13 cellular contexts compared by ENCODE assay signal in genomic region chr2:85813211-85813977, GRCh38. TPM values are rescaled to one million over a fixed set of nuclear protein-coding genes. Genes with fewer than 3 reads are reported as not detected.
DNase-seq lines count a peak whose midpoint lies in the region; ATAC-seq, FAIRE-seq and TF ChIP-seq lines count a peak whose summit lies in the region.
"Had no signal": no experiment of that assay in that cellular context is flagged by ENCODE, and none has a peak within 500 bp of the region (broad histone marks: within the 10 kb centered on the region; RNA-seq: fewer than 3 reads in every experiment).

No MANE protein-coding gene starts in this region.

- TF ChIP-seq EP300 in A549 (IDR thresholded peaks at IDR 0.05), result no peak

- no peak overlapping the region for H4K91ac ChIP-seq in neuronal stem cell (ENCODE audit: low read depth, low read length, poor library complexity)

- no peak overlapping the region for H3K23ac ChIP-seq in neuronal stem cell (ENCODE audit: low read depth, low read length, poor library complexity)

- no peaks in the 10 kb centered on the region for H3K79me2 ChIP-seq in DND-41 (ENCODE audit: insufficient read depth, low read length)

- peak overlapping the region; percentile 66 for H2AK5ac ChIP-seq in neuronal stem cell (ENCODE audit: low read depth, low read length)

- H3K4me3 ChIP-seq in A549, result no peak overlapping the region
- no peak overlapping the region for H3K4me3 ChIP-seq in DND-41 (ENCODE audit: low read depth in 1 of 2, low read length in 2 of 2)
- H3K4me3 ChIP-seq in neuronal stem cell (ENCODE audit: low read length in 2 of 2), result no peak overlapping the region
- no peak overlapping the region for H3K4me3 ChIP-seq in pancreas
- H3K4me3 ChIP-seq: BLaER1, GM23248, PC-9 had no signal

- H3K9ac ChIP-seq in DND-41 (ENCODE audit: low read depth, low read length) (no peak overlapping the region), neuronal stem cell (ENCODE audit: low read depth, low read length, poor library complexity) (peak overlapping the region; percentile 33)
- H3K9ac ChIP-seq: BLaER1, GM23248 had no signal

- 92% methylated on average over 7 of the region's 7 CpGs for WGBS in A549 (ENCODE audit: missing lambda C conversion rate)
- WGBS in neuronal stem cell (ENCODE audit: extremely low coverage in 2 of 2, insufficient read length in 2 of 2, insufficient replicate concordance in 1 of 2), 2 donors, result no CpG with 5 or more reads among the region's 7 CpGs
- WGBS in pancreas, 2 donors, result 75 to 81% methylated on average over 7 of the region's 7 CpGs

- H3K9me3 ChIP-seq in A549 (no peaks in the 10 kb centered on the region), DND-41 (ENCODE audit: insufficient read depth, low read length, severe bottlenecking) (no peaks in the 10 kb centered on the region), neuronal stem cell (replicated peaks in 1 of 2; ENCODE audit: control insufficient read depth in 2 of 2, insufficient read depth in 1 of 2, low read depth in 1 of 2, low read length in 2 of 2) (no peaks in the 10 kb centered on the region), pancreas (no peaks in the 10 kb centered on the region)
- H3K9me3 ChIP-seq: BLaER1 had no signal

- H3K27me3 ChIP-seq in DND-41 (ENCODE audit: insufficient read depth, low read length, poor library complexity), result peaks cover 2% of the 10 kb centered on the region
- no peaks in the 10 kb centered on the region for H3K27me3 ChIP-seq in neuronal stem cell (ENCODE audit: control insufficient read depth in 3 of 3, insufficient read depth in 3 of 3, low read depth in 1 of 3, low read length in 3 of 3)
- no peaks in the 10 kb centered on the region for H3K27me3 ChIP-seq in pancreas

- no peaks in the 10 kb centered on the region for H4K20me1 ChIP-seq in DND-41 (ENCODE audit: insufficient read depth, low read length)
- H4K20me1 ChIP-seq: BLaER1 had no signal

- H2BK12ac ChIP-seq in neuronal stem cell (ENCODE audit: low read length), result no peak overlapping the region

- no peak for TF ChIP-seq POLR2A in A549 (IDR thresholded peaks at IDR 0.05; ENCODE audit: low read length)

- H3K27ac Mint-ChIP-seq in brain, result peak overlapping the region in 3 of 5 experiments; percentile 35 to 86 (median 41)
- H3K27ac Mint-ChIP-seq: CD4-positive, alpha-beta T cell; H9 had no signal

- ATAC-seq in A549 (peak in 1 of 2 experiments; percentile 4; a peak in 2 of 6 replicates), DND-41 (ENCODE audit: insufficient read depth, low read depth) (no peak), pancreas (no peak), HG02763 (IDR thresholded peaks at IDR 0.05; ENCODE audit: unreplicated experiment) (no peak)

- in situ Hi-C loops in KBM-7 (cut with MboI; ENCODE audit: low pct_unique_long_range_greater_than_20kb, low sequenced_read_pairs), result loop anchor here (10.0 kb wide), 1 partner anchor 79 kb away; no protein-coding TSS in a partner anchor

- peak overlapping the region; percentile 47; the same call in 1 of the 2 replicates for H2AFZ ChIP-seq in DND-41 (ENCODE audit: low read depth, low read length)
- no peak overlapping the region for H2AFZ ChIP-seq in neuronal stem cell (ENCODE audit: low read length)
- H2AFZ ChIP-seq: GM23248, PC-9 had no signal

- no peaks in the 10 kb centered on the region for H3K36me3 ChIP-seq in DND-41 (ENCODE audit: insufficient read depth, low read length)
- no peaks in the 10 kb centered on the region for H3K36me3 ChIP-seq in neuronal stem cell (replicated peaks in 1 of 2; ENCODE audit: control insufficient read depth in 2 of 2, insufficient read depth in 2 of 2, low read length in 2 of 2)
- no peaks in the 10 kb centered on the region for H3K36me3 ChIP-seq in pancreas
- H3K36me3 ChIP-seq: BLaER1 had no signal

- H2BK5ac ChIP-seq in neuronal stem cell (ENCODE audit: low read length), result no peak overlapping the region

- CTCF ChIA-PET in A549 (lab: Yijun Ruan, JAX), result interaction anchor here (0.6 to 35.1 kb wide), 65 partner anchors 10 to 455 kb away, joined by 3 to 1675 read pairs (median 5); partner anchors contain the start of genes ATOH8 and GNLY

- no peak for TF ChIP-seq RAD21 in A549 (conservative IDR thresholded peaks at IDR 0.05 in 1 of 2, IDR thresholded peaks at IDR 0.05 in 1 of 2)

- FAIRE-seq in A549 (lab: Jason Lieb, UNC) (no peak), pancreas (lab: Jason Lieb, UNC) (no peak)

- H3K4me1 ChIP-seq in A549 (peaks cover 24% of the 10 kb centered on the region), DND-41 (ENCODE audit: insufficient read depth, low read length) (no peaks in the 10 kb centered on the region), neuronal stem cell (ENCODE audit: control insufficient read depth in 2 of 2, insufficient read depth in 1 of 2, low read depth in 1 of 2, low read length in 2 of 2) (peaks cover 0 to 3% of the 10 kb centered on the region in 2 donors), pancreas (no peaks in the 10 kb centered on the region)
- H3K4me1 ChIP-seq: BLaER1 had no signal

- peaks cover 7% of the 10 kb centered on the region for H3K27me3 Mint-ChIP-seq in brain

- TF ChIP-seq CTCF in A549 (IDR thresholded peaks at IDR 0.05) (no peak), DND-41 (IDR thresholded peaks at IDR 0.05; ENCODE audit: borderline replicate concordance, extremely low read depth, low read length, poor library complexity, severe bottlenecking) (no peak), brain (conservative IDR thresholded peaks at IDR 0.05) (no peak), pancreas (IDR thresholded peaks at IDR 0.05) (no peak)

- no peak overlapping the region for H4K8ac ChIP-seq in neuronal stem cell (ENCODE audit: low read depth, low read length)

- H3K4me3 Mint-ChIP-seq in brain, result no peak overlapping the region
- H3K4me3 Mint-ChIP-seq: CD4-positive, alpha-beta T cell had no signal

- DNase-seq in A549 (ENCODE audit: low read depth in 1 of 2, low spot score in 1 of 2), result no peak
- no peak for DNase-seq in DND-41
- no peak for DNase-seq in neuronal stem cell (ENCODE audit: low spot score)
- no peak for DNase-seq in KBM-7
- DNase-seq in NCI-H2107 (lab: John Stamatoyannopoulos, UW), result no peak
- DNase-seq in pancreas, result no peak

- H3K4me2 ChIP-seq in A549 (no peak overlapping the region), DND-41 (ENCODE audit: insufficient read depth, low read length) (no peak overlapping the region), neuronal stem cell (ENCODE audit: insufficient read depth, low read length, poor library complexity, severe bottlenecking) (no peak overlapping the region)
- H3K4me2 ChIP-seq: BLaER1, PC-9 had no signal

- H3K4me1 Mint-ChIP-seq in brain, result peaks cover 18% of the 10 kb centered on the region

- peak overlapping the region; percentile 68 for H3K18ac ChIP-seq in neuronal stem cell (ENCODE audit: low read length)

- no peaks in the 10 kb centered on the region for H3K9me3 Mint-ChIP-seq in brain
- H3K9me3 Mint-ChIP-seq: CD4-positive, alpha-beta T cell; H9 had no signal

- no peaks in the 10 kb centered on the region for H3K79me1 ChIP-seq in neuronal stem cell (ENCODE audit: low read depth, low read length)

- no peaks in the 10 kb centered on the region for H3K36me3 Mint-ChIP-seq in brain

- H3K14ac ChIP-seq in neuronal stem cell (ENCODE audit: low read length), result no peak overlapping the region

- intact Hi-C loops in pancreas (cut with DNase I), result loop anchor here in 2 of 3 donors (5.0 kb wide), 3 partner anchors 61 to 81 kb away; partner anchors contain the start of gene ATOH8 (in 1 of the 2)

- H3K27ac ChIP-seq in A549 (peak overlapping the region; percentile 52 to 71), DND-41 (ENCODE audit: low read length) (no peak overlapping the region), neuronal stem cell (replicated peaks; ENCODE audit: low read length) (no peak overlapping the region), pancreas (no peak overlapping the region)
- H3K27ac ChIP-seq: BLaER1, GM23248, PC-9 had no signal

- no peak overlapping the region for H3K4ac ChIP-seq in neuronal stem cell (ENCODE audit: low read length)

- no peak overlapping the region for H2BK15ac ChIP-seq in neuronal stem cell (ENCODE audit: low read length)

- H2BK120ac ChIP-seq in neuronal stem cell (ENCODE audit: low read depth, low read length), result no peak overlapping the region

- POLR2A ChIA-PET in A549 (lab: Yijun Ruan, JAX), result no interaction called here

TF ChIP-seq in A549, 52 proteins besides CTCF, POLR2A, EP300 and RAD21:
- no peak for TF ChIP-seq HES2 (IDR thresholded peaks at IDR 0.05)
- no peak for TF ChIP-seq MAFK (IDR thresholded peaks at IDR 0.05; ENCODE audit: partially characterized antibody)
TF ChIP-seq in A549: peak in this region for 0.

RNA-seq across cellular contexts. Expression of gene ATOH8, which starts 59.6 kb away (rescaled TPM):
- 1.8 and 2.6 TPM in 2 replicates for polyA plus RNA-seq in A549 (2011; rRNA removed)
- polyA plus RNA-seq in A549 (2012; cell fraction: cytosol; rRNA removed), result 13.2 and 22.4 TPM in 2 replicates
- 19.3 and 20.6 TPM in 2 replicates for polyA plus RNA-seq in A549 (2012; cell fraction: nucleus; rRNA removed)
- polyA plus RNA-seq in A549 (2017; fragmentation: RNase III; extraction: RNeasy Plus Mini Kit Qiagen cat#74134 plus additional on column Dnase treatment), result 11.1 to 20.7 TPM (median 20.0 TPM) in 3 replicates
- polyA minus RNA-seq in A549 (2011; rRNA and poly(A)+ RNA removed), result 2.4 and 3.4 TPM in 2 replicates
- 15.8 TPM for polyA plus RNA-seq in brain (ENCODE audit: insufficient read depth, low read depth, low replicate concordance)
- 1.8 TPM for polyA plus RNA-seq in neuronal stem cell (2013, experiment 1 of 2)
- 1.6 TPM for polyA plus RNA-seq in neuronal stem cell (2013, experiment 2 of 2)
- 1 to 10 TPM; 1.7 to 4.3 (median 3.0) TPM for total RNA-seq in pancreas
- polyA plus RNA-seq in pancreas, result 10 to 100 TPM in 1 of 2 donors, 1 to 10 TPM in 1; 8.9 to 13.9 TPM
- total RNA-seq: CD4-positive, alpha-beta T cell; PC-9 had no signal

Comparison
In these comparisons a context has a peak if more than half of its experiments do, and no peak if none do; other contexts are left out.
1. H3K27ac ChIP-seq: peak in A549 (2 of 2); none in DND-41 (single experiment), neuronal stem cell (single experiment) and pancreas (0 of 4).